ENCODE assay signal across 8 cellular contexts in genomic region chr4:153153339-153153851, GRCh38. TPM values are rescaled to one million over a fixed set of nuclear protein-coding genes. Genes with fewer than 3 reads are reported as not detected.
DNase-seq lines count a peak whose midpoint lies in the region; ATAC-seq and TF ChIP-seq lines count a peak whose summit lies in the region.

No MANE protein-coding gene starts in this region.

- POLR2A ChIA-PET in activated CD8-positive, alpha-beta T cell treated with anti-CD3 and anti-CD28 coated beads for 36 hours (lab: Charles Lee) = no interaction called here

- no peaks in the 10 kb centered on the region for H3K36me3 Mint-ChIP-seq in activated CD8-positive, alpha-beta T cell treated with anti-CD3 and anti-CD28 coated beads for 36 hours (ENCODE audit: low read depth)

- peaks cover 40% of the 10 kb centered on the region for H3K4me1 Mint-ChIP-seq in activated CD8-positive, alpha-beta T cell treated with anti-CD3 and anti-CD28 coated beads for 36 hours (ENCODE audit: low read depth)

- no peaks in the 10 kb centered on the region for H3K9me3 Mint-ChIP-seq in activated CD8-positive, alpha-beta T cell treated with anti-CD3 and anti-CD28 coated beads for 36 hours

- peak overlapping the region; percentile 56 for H3K27ac ChIP-seq in mesendoderm (ENCODE audit: low read depth, low read length)

- CTCF ChIA-PET in activated CD8-positive, alpha-beta T cell treated with anti-CD3 and anti-CD28 coated beads for 36 hours (lab: Charles Lee) = interaction anchor here (0.7 to 3.0 kb wide), 4 partner anchors 9 to 136 kb away, joined by 3 to 13 read pairs (median 3); no protein-coding TSS in a partner anchor

- H3K18ac ChIP-seq in mesendoderm (ENCODE audit: low read length) = peak overlapping the region; percentile 77

- H3K4me3 Mint-ChIP-seq in activated CD8-positive, alpha-beta T cell treated with anti-CD3 and anti-CD28 coated beads for 36 hours = peak overlapping the region; percentile 72

- DNase-seq in NCI-H2081 (lab: John Stamatoyannopoulos, UW) = peak; percentile 39 to 64
- DNase-seq in NCI-H2081 treated with DMSO at 0.1 percent for 48 hours (lab: John Stamatoyannopoulos, UW) = no peak
- peak; percentile 75 for DNase-seq in NCI-H345 (lab: John Stamatoyannopoulos, UW)
- DNase-seq in activated CD8-positive, alpha-beta T cell treated with anti-CD3 and anti-CD28 coated beads for 36 hours = peak; percentile 87
- peak; percentile 30 for DNase-seq in effector CD8-positive, alpha-beta T cell (lab: John Stamatoyannopoulos, UW)
- peak; percentile 90 for DNase-seq in mesendoderm
- peak; percentile 34 to 41 for DNase-seq in stimulated activated CD8-positive, alpha-beta memory T cell treated with anti-CD3 and anti-CD28 coated beads, Interleukin-15, amount 100 ng/mL, for 4 hours (ENCODE audit: low read depth in 2 of 2)

- ATAC-seq in HG02884 (IDR thresholded peaks at IDR 0.05; ENCODE audit: unreplicated experiment) = peak; percentile 48
- peak; percentile 90 for ATAC-seq in activated CD8-positive, alpha-beta T cell treated with anti-CD3 and anti-CD28 coated beads for 36 hours

- peak overlapping the region; percentile 18 for H3K4me3 ChIP-seq in mesendoderm (ENCODE audit: low read length)

- no peak overlapping the region for H4K5ac ChIP-seq in mesendoderm (ENCODE audit: low read length)

- peaks cover 19% of the 10 kb centered on the region for H3K4me1 ChIP-seq in mesendoderm (ENCODE audit: control insufficient read depth, low read depth, low read length)

- H3K56ac ChIP-seq in mesendoderm (ENCODE audit: low read length) = peak overlapping the region; percentile 96

- H2AK5ac ChIP-seq in mesendoderm (ENCODE audit: low read length) = no peak overlapping the region

- H3K23ac ChIP-seq in mesendoderm (ENCODE audit: low read length) = peak overlapping the region; percentile 7

- no peaks in the 10 kb centered on the region for H3K79me1 ChIP-seq in mesendoderm (ENCODE audit: low read length)

- peaks cover 24% of the 10 kb centered on the region for H3K27me3 Mint-ChIP-seq in activated CD8-positive, alpha-beta T cell treated with anti-CD3 and anti-CD28 coated beads for 36 hours

- H2BK5ac ChIP-seq in mesendoderm (ENCODE audit: low read length) = peak overlapping the region; percentile 38

- peak overlapping the region; percentile 66 for H3K27ac Mint-ChIP-seq in activated CD8-positive, alpha-beta T cell treated with anti-CD3 and anti-CD28 coated beads for 36 hours

- H2BK120ac ChIP-seq in mesendoderm (ENCODE audit: low read depth, low read length) = peak overlapping the region; percentile 30

- no peak overlapping the region for H4K8ac ChIP-seq in mesendoderm (ENCODE audit: low read depth, low read length)

- no peaks in the 10 kb centered on the region for H3K79me2 ChIP-seq in mesendoderm (ENCODE audit: control insufficient read depth, insufficient read depth, low read length)

- H2BK15ac ChIP-seq in mesendoderm (replicated peaks; ENCODE audit: low read depth) = peak overlapping the region; percentile 5

- peak overlapping the region; percentile 93 for H3K4me2 ChIP-seq in mesendoderm (ENCODE audit: low read length)

- no peaks in the 10 kb centered on the region for H3K27me3 ChIP-seq in mesendoderm (ENCODE audit: insufficient read depth, low read length, poor library complexity)

- no CpG with 5 or more reads among the region's 53 CpGs for WGBS in mesendoderm (ENCODE audit: extremely low coverage, insufficient coverage, low lambda C conversion rate)

- H3K4ac ChIP-seq in mesendoderm (ENCODE audit: low read depth, low read length) = peak overlapping the region; percentile 77

- intact Hi-C loops in activated CD8-positive, alpha-beta T cell treated with anti-CD3 and anti-CD28 coated beads for 36 hours (cut with micrococcal nuclease) = loop anchor here (5.0 kb wide), 1 partner anchor 54 kb away; no protein-coding TSS in a partner anchor

- peak overlapping the region; percentile 78 for H3K9ac ChIP-seq in mesendoderm (ENCODE audit: low read length)

- TF ChIP-seq CTCF in activated CD8-positive, alpha-beta T cell treated with anti-CD3 and anti-CD28 coated beads for 36 hours (IDR thresholded peaks at IDR 0.05) = no peak

- no peaks in the 10 kb centered on the region for H3K36me3 ChIP-seq in mesendoderm (ENCODE audit: control insufficient read depth, insufficient read depth, low read length)

RNA-seq across cellular contexts. Expression of gene TRIM2, which starts 50.8 kb away (rescaled TPM):
- 1 to 10 TPM in 1 of 2 experiments, under 1 TPM in 1; 0.63 to 1.4 TPM for total RNA-seq in activated CD8-positive, alpha-beta T cell treated with anti-CD3 and anti-CD28 coated beads for 36 hours
- polyA plus RNA-seq in mesendoderm (2013, experiment 1 of 2) = 13.0 TPM
- polyA plus RNA-seq in mesendoderm (2013, experiment 2 of 2) = 13.2 TPM
